ENCODE assay signal across 28 cellular contexts in the genomic region with DNA sequence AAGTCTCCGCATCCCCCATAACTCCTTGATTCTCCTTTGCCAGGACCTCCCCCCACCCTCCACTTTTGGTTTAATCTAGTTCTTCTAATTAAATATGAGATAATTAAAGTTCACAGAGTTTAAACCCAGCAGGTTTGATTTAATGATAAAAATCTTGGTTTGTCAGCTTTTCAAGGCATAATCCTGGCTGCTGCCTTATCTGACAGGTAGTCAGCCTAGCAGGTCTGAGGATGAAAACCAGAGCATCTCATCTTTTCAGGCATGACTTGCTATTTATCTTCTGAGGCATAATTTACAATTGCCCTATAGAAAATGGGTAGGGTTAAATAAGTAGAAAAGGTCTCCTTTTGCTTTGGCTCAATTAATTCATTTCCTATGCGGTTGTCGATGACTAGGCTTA.
"Had no signal": no experiment of that assay in that cellular context is flagged by ENCODE, and none has a peak within 500 bp of the region (broad histone marks: within the 10 kb centered on the region; RNA-seq: fewer than 3 reads in every experiment).

No MANE protein-coding gene starts in this region.

- H3K4me3 ChIP-seq: pancreas, psoas muscle, right lobe of liver, sigmoid colon, stomach, thoracic aorta, thyroid gland, tibial nerve, upper lobe of right lung, uterus had no signal

- ATAC-seq: naive thymus-derived CD4-positive, alpha-beta T cell; natural killer cell; pancreas; psoas muscle; right cardiac atrium; right lobe of liver; stimulated activated effector memory CD8-positive, alpha-beta T cell treated with anti-CD3 and anti-CD28 coated beads, Interleukin-12 subunit alpha, Interleukin-12 subunit beta, amount 100 ng/mL, for 72 hours; stimulated activated naive B cell treated with anti-CD40 and anti-IgM and Interleukin-4, amounts not matched to agents 10 μg/mL and 1 μg/mL and 100 μg/mL, for 72 hours; upper lobe of right lung had no signal

- H3K27ac Mint-ChIP-seq: naive thymus-derived CD4-positive, alpha-beta T cell; natural killer cell; nephron; progenitor cell of endocrine pancreas; stimulated activated effector memory CD8-positive, alpha-beta T cell treated with anti-CD3 and anti-CD28 coated beads, Interleukin-12 subunit alpha, Interleukin-12 subunit beta, amount 100 ng/mL, for 72 hours; stimulated activated naive B cell treated with anti-CD40 and anti-IgM and Interleukin-4, amounts not matched to agents 10 μg/mL and 1 μg/mL and 100 μg/mL, for 72 hours; stimulated activated naive CD8-positive, alpha-beta T cell treated with anti-CD3 and anti-CD28 coated beads, Interleukin-15, Interleukin-2, amounts not matched to agents 100 ng/mL and 50 ng/mL, for 24 hours had no signal

- H3K27me3 Mint-ChIP-seq: naive thymus-derived CD4-positive, alpha-beta T cell; progenitor cell of endocrine pancreas; stimulated activated naive B cell treated with anti-CD40 and anti-IgM and Interleukin-4, amounts not matched to agents 10 μg/mL and 1 μg/mL and 100 μg/mL, for 72 hours; stimulated activated naive CD8-positive, alpha-beta T cell treated with anti-CD3 and anti-CD28 coated beads, Interleukin-15, Interleukin-2, amounts not matched to agents 100 ng/mL and 50 ng/mL, for 24 hours had no signal

- DNase-seq: naive thymus-derived CD4-positive, alpha-beta T cell; natural killer cell; nucleus accumbens; pancreas; posterior cingulate gyrus; psoas muscle; right cardiac atrium; right lobe of liver; sigmoid colon; small intestine; stimulated activated CD4-positive, alpha-beta T cell treated with anti-CD3 and anti-CD28 coated beads, Interleukin-15, amount 100 ng/mL, for 24 hours; stimulated activated CD4-positive, alpha-beta T cell treated with anti-CD3 and anti-CD28 coated beads, Interleukin-2, amount 100 ng/mL, for 24 hours; stimulated activated CD4-positive, alpha-beta T cell treated with anti-CD3 and anti-CD28 coated beads, Interleukin-2, amount 100 ng/mL, for 48 hours; stimulated activated CD4-positive, alpha-beta T cell treated with anti-CD3 and anti-CD28 coated beads, Interleukin-4, amount 100 ng/mL, for 24 hours; stimulated activated naive B cell treated with anti-CD40 and anti-IgM and Interleukin-4, amounts not matched to agents 10 μg/mL and 1 μg/mL and 100 μg/mL, for 72 hours; stimulated activated naive CD4-positive, alpha-beta T cell treated with Interleukin-2 at 50 U/mL for 16 hours; stomach; thyroid gland; upper lobe of right lung; uterus had no signal

- H3K4me1 ChIP-seq: pancreas, psoas muscle, right lobe of liver, sigmoid colon, stomach, thyroid gland, tibial nerve, upper lobe of right lung, uterus had no signal

- H3K4me3 Mint-ChIP-seq: naive thymus-derived CD4-positive, alpha-beta T cell; natural killer cell; nephron; neural crest cell; stimulated activated effector memory CD8-positive, alpha-beta T cell treated with anti-CD3 and anti-CD28 coated beads, Interleukin-12 subunit alpha, Interleukin-12 subunit beta, amount 100 ng/mL, for 72 hours; stimulated activated naive B cell treated with anti-CD40 and anti-IgM and Interleukin-4, amounts not matched to agents 10 μg/mL and 1 μg/mL and 100 μg/mL, for 72 hours; stimulated activated naive CD8-positive, alpha-beta T cell treated with anti-CD3 and anti-CD28 coated beads, Interleukin-15, Interleukin-2, amounts not matched to agents 100 ng/mL and 50 ng/mL, for 24 hours had no signal

- H3K27me3 ChIP-seq: neutrophil, right lobe of liver, sigmoid colon, stomach, thyroid gland, upper lobe of right lung, uterus had no signal

- H3K36me3 ChIP-seq: neutrophil, pancreas, right lobe of liver, sigmoid colon, stomach, thoracic aorta, thyroid gland, tibial nerve, upper lobe of right lung, uterus had no signal

- H3K27ac ChIP-seq: neutrophil, pancreas, psoas muscle, right lobe of liver, sigmoid colon, stomach, thoracic aorta, thyroid gland, tibial nerve, upper lobe of right lung, uterus had no signal

- H3K9me3 ChIP-seq: neutrophil, pancreas, psoas muscle, right lobe of liver, sigmoid colon, stomach, thoracic aorta, thyroid gland, tibial nerve, upper lobe of right lung, uterus had no signal

- H3K36me3 Mint-ChIP-seq: naive thymus-derived CD4-positive, alpha-beta T cell; natural killer cell; stimulated activated effector memory CD8-positive, alpha-beta T cell treated with anti-CD3 and anti-CD28 coated beads, Interleukin-12 subunit alpha, Interleukin-12 subunit beta, amount 100 ng/mL, for 72 hours; stimulated activated naive B cell treated with anti-CD40 and anti-IgM and Interleukin-4, amounts not matched to agents 10 μg/mL and 1 μg/mL and 100 μg/mL, for 72 hours had no signal

- H3K4me1 Mint-ChIP-seq: naive thymus-derived CD4-positive, alpha-beta T cell; nephron; stimulated activated effector memory CD8-positive, alpha-beta T cell treated with anti-CD3 and anti-CD28 coated beads, Interleukin-12 subunit alpha, Interleukin-12 subunit beta, amount 100 ng/mL, for 72 hours; stimulated activated naive B cell treated with anti-CD40 and anti-IgM and Interleukin-4, amounts not matched to agents 10 μg/mL and 1 μg/mL and 100 μg/mL, for 72 hours had no signal

- FAIRE-seq: small intestine had no signal

- H3K9me3 Mint-ChIP-seq: naive thymus-derived CD4-positive, alpha-beta T cell; natural killer cell; nephron; stimulated activated effector memory CD8-positive, alpha-beta T cell treated with anti-CD3 and anti-CD28 coated beads, Interleukin-12 subunit alpha, Interleukin-12 subunit beta, amount 100 ng/mL, for 72 hours; stimulated activated naive B cell treated with anti-CD40 and anti-IgM and Interleukin-4, amounts not matched to agents 10 μg/mL and 1 μg/mL and 100 μg/mL, for 72 hours; stimulated activated naive CD8-positive, alpha-beta T cell treated with anti-CD3 and anti-CD28 coated beads, Interleukin-15, Interleukin-2, amounts not matched to agents 100 ng/mL and 50 ng/mL, for 24 hours had no signal
